ENCODE assay signal across 2 cellular contexts in the genomic region with DNA sequence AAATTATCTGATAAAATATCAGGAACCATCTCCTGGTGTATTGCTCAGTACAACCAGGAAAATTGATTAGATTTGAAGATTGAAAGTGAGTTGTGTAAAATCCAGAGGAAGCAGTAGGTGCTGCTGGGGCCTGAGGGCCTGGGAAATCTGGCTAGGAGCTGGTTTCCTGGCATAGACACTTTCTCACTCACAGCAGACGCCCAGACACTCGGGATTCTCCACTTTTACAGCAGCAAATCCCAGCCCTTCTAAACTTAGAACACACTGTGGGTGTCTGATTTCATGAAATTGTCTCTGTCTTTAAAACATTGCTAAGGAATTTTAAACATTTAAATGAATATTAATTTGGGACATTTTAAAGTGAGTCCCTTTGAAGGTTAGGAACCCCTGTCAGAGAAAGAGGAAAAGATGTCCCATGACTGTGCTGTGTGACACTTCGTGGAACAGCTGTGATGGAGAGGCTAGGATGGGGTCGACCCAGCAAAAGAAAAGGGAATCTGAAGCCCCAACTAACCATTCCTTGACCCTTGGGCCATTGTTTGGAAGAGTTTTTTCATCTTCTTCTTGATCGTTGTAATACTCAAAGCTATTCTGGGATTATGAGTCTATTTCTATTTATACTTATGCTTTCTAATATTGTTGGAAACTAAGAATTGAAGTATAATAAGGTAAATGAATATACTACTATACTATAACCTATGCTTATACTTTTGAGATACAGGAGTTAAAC.
TF ChIP-seq lines count a peak whose summit lies in the region.

No MANE protein-coding gene starts in this region.

TF ChIP-seq in SK-N-SH, 30 proteins besides CTCF, POLR2A, EP300 and RAD21 (continued from another document):
- TF ChIP-seq, protein P1, sequence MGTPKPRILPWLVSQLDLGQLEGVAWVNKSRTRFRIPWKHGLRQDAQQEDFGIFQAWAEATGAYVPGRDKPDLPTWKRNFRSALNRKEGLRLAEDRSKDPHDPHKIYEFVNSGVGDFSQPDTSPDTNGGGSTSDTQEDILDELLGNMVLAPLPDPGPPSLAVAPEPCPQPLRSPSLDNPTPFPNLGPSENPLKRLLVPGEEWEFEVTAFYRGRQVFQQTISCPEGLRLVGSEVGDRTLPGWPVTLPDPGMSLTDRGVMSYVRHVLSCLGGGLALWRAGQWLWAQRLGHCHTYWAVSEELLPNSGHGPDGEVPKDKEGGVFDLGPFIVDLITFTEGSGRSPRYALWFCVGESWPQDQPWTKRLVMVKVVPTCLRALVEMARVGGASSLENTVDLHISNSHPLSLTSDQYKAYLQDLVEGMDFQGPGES (IDR thresholded peaks at IDR 0.05; ENCODE audit: low read depth, low read length): no peak
- no peak for TF ChIP-seq FOXJ3 (CRISPR knock-in tag; IDR thresholded peaks at IDR 0.05)
- no peak for TF ChIP-seq SMC3 (IDR thresholded peaks at IDR 0.05; ENCODE audit: low read depth, low read length)
- TF ChIP-seq, protein P2, sequence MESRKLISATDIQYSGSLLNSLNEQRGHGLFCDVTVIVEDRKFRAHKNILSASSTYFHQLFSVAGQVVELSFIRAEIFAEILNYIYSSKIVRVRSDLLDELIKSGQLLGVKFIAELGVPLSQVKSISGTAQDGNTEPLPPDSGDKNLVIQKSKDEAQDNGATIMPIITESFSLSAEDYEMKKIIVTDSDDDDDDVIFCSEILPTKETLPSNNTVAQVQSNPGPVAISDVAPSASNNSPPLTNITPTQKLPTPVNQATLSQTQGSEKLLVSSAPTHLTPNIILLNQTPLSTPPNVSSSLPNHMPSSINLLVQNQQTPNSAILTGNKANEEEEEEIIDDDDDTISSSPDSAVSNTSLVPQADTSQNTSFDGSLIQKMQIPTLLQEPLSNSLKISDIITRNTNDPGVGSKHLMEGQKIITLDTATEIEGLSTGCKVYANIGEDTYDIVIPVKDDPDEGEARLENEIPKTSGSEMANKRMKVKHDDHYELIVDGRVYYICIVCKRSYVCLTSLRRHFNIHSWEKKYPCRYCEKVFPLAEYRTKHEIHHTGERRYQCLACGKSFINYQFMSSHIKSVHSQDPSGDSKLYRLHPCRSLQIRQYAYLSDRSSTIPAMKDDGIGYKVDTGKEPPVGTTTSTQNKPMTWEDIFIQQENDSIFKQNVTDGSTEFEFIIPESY (IDR thresholded peaks at IDR 0.05; ENCODE audit: borderline replicate concordance, low read depth): no peak
- TF ChIP-seq FOXM1 (IDR thresholded peaks at IDR 0.05; ENCODE audit: low read depth): no peak
- no peak for TF ChIP-seq POLR2AphosphoS5 (IDR thresholded peaks at IDR 0.05; ENCODE audit: low read depth, low read length)
- TF ChIP-seq, protein P3, sequence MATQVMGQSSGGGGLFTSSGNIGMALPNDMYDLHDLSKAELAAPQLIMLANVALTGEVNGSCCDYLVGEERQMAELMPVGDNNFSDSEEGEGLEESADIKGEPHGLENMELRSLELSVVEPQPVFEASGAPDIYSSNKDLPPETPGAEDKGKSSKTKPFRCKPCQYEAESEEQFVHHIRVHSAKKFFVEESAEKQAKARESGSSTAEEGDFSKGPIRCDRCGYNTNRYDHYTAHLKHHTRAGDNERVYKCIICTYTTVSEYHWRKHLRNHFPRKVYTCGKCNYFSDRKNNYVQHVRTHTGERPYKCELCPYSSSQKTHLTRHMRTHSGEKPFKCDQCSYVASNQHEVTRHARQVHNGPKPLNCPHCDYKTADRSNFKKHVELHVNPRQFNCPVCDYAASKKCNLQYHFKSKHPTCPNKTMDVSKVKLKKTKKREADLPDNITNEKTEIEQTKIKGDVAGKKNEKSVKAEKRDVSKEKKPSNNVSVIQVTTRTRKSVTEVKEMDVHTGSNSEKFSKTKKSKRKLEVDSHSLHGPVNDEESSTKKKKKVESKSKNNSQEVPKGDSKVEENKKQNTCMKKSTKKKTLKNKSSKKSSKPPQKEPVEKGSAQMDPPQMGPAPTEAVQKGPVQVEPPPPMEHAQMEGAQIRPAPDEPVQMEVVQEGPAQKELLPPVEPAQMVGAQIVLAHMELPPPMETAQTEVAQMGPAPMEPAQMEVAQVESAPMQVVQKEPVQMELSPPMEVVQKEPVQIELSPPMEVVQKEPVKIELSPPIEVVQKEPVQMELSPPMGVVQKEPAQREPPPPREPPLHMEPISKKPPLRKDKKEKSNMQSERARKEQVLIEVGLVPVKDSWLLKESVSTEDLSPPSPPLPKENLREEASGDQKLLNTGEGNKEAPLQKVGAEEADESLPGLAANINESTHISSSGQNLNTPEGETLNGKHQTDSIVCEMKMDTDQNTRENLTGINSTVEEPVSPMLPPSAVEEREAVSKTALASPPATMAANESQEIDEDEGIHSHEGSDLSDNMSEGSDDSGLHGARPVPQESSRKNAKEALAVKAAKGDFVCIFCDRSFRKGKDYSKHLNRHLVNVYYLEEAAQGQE (IDR thresholded peaks at IDR 0.05; ENCODE audit: low read depth, low read length): no peak
- TF ChIP-seq RFX5 (IDR thresholded peaks at IDR 0.05; ENCODE audit: low read length): no peak

TF ChIP-seq in SK-N-SH treated with all-trans-retinoic acid at 6 μM for 48 hours, 23 proteins besides CTCF, POLR2A, EP300 and RAD21 (continued from another document):
- TF ChIP-seq, protein P4, sequence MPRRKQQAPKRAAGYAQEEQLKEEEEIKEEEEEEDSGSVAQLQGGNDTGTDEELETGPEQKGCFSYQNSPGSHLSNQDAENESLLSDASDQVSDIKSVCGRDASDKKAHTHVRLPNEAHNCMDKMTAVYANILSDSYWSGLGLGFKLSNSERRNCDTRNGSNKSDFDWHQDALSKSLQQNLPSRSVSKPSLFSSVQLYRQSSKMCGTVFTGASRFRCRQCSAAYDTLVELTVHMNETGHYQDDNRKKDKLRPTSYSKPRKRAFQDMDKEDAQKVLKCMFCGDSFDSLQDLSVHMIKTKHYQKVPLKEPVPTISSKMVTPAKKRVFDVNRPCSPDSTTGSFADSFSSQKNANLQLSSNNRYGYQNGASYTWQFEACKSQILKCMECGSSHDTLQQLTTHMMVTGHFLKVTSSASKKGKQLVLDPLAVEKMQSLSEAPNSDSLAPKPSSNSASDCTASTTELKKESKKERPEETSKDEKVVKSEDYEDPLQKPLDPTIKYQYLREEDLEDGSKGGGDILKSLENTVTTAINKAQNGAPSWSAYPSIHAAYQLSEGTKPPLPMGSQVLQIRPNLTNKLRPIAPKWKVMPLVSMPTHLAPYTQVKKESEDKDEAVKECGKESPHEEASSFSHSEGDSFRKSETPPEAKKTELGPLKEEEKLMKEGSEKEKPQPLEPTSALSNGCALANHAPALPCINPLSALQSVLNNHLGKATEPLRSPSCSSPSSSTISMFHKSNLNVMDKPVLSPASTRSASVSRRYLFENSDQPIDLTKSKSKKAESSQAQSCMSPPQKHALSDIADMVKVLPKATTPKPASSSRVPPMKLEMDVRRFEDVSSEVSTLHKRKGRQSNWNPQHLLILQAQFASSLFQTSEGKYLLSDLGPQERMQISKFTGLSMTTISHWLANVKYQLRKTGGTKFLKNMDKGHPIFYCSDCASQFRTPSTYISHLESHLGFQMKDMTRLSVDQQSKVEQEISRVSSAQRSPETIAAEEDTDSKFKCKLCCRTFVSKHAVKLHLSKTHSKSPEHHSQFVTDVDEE (CRISPR knock-in tag; IDR thresholded peaks at IDR 0.05): no peak
- no peak for TF ChIP-seq ZFP3 (CRISPR knock-in tag; IDR thresholded peaks at IDR 0.05)
- no peak for TF ChIP-seq SNAI2 (CRISPR knock-in tag; IDR thresholded peaks at IDR 0.05)
- TF ChIP-seq CSDC2 (CRISPR knock-in tag; IDR thresholded peaks at IDR 0.05): no peak
